Comparison of ENCODE assay signal across 19 cellular contexts in genomic region chr4:131441004-131441688, GRCh38.
"Had no signal": no experiment of that assay in that cellular context is flagged by ENCODE, and none has a peak within 500 bp of the region (broad histone marks: within the 10 kb centered on the region; RNA-seq: fewer than 3 reads in every experiment).

No MANE protein-coding gene starts in this region.

- H2AFZ ChIP-seq: parathyroid adenoma had no signal

- H3K4me1 ChIP-seq: left ventricle myocardium inferior, parathyroid adenoma, psoas muscle, right lobe of liver, stomach had no signal

- H3K27me3 ChIP-seq: right lobe of liver, stomach had no signal

- H3K36me3 ChIP-seq: left ventricle myocardium inferior, right lobe of liver, stomach, thoracic aorta had no signal

- ATAC-seq: esophagus mucosa, left cardiac atrium, psoas muscle had no signal

- H3K4me3 ChIP-seq: left ventricle myocardium inferior, lung, psoas muscle, right lobe of liver, stomach, thoracic aorta had no signal

- H3K79me2 ChIP-seq: parathyroid adenoma had no signal

- H3K9ac ChIP-seq: parathyroid adenoma had no signal

- DNase-seq: effector memory CD4-positive, alpha-beta T cell; islet precursor cell; left cardiac atrium; left ventricle myocardium inferior; mesendoderm; naive B cell; psoas muscle; retina; right lobe of liver; stimulated activated CD4-positive, alpha-beta T cell treated with anti-CD3 and anti-CD28 coated beads, Interleukin-2, amount 100 ng/mL, for 24 hours; stimulated activated CD4-positive, alpha-beta T cell treated with anti-CD3 and anti-CD28 coated beads, Interleukin-4, amount 100 ng/mL, for 4 hours; stimulated activated naive CD4-positive, alpha-beta T cell; stomach; substantia nigra; trophoblast cell had no signal

- H3K9me3 ChIP-seq: psoas muscle, right lobe of liver, thoracic aorta had no signal

- H3K27ac ChIP-seq: left ventricle myocardium inferior, parathyroid adenoma, psoas muscle, right lobe of liver, stomach, thoracic aorta had no signal
